In genomic region chr12:120224304-120225199, GRCh38 we compare ENCODE assay signal across 8 cellular contexts. TPM values are rescaled to one million over a fixed set of nuclear protein-coding genes. Genes with fewer than 3 reads are reported as not detected.
A peak's percentile ranks its signal among the peaks of the same experiment; 100 is the strongest.
DNase-seq lines count a peak whose midpoint lies in the region; ATAC-seq and TF ChIP-seq lines count a peak whose summit lies in the region.

No MANE protein-coding gene starts in this region.

- no peak for DNase-seq in CD4-positive, alpha-beta memory T cell
- DNase-seq in NCI-H2081 (lab: John Stamatoyannopoulos, UW) (peak; percentile 87 to 91), coronary artery (ENCODE audit: low spot score) (no peak)
- DNase-seq in naive thymus-derived CD8-positive, alpha-beta T cell, result no peak
- no peak for DNase-seq in activated T-cell treated with anti-CD3 and anti-CD28 coated beads, Interleukin-2, amount 50 U/mL, for 1 hour

- no peak overlapping the region for H3K4me3 ChIP-seq in CD4-positive, alpha-beta memory T cell (ENCODE audit: low read length in 2 of 2)
- H3K4me3 ChIP-seq in coronary artery, result peak overlapping the region; percentile 27

- H3K4me1 Mint-ChIP-seq in CD4-positive, alpha-beta memory T cell, result peaks cover 31 to 47% (median 39%) of the 10 kb centered on the region in 4 donors
- H3K4me1 Mint-ChIP-seq in naive thymus-derived CD8-positive, alpha-beta T cell, result peaks cover 21 to 54% (median 50%) of the 10 kb centered on the region in 4 donors

- intact Hi-C loops in CD4-positive, alpha-beta memory T cell (cut with micrococcal nuclease), result no loop called here

- POLR2A ChIA-PET in CD4-positive, alpha-beta memory T cell (lab: Charles Lee; ENCODE audit: partially characterized antibody), result interaction anchor here (8.4 to 12.6 kb wide), 4 partner anchors 24 to 67 kb away, joined by 114 to 338 read pairs (median 212); partner anchors contain the start of genes PXN, RNU4-1, RNU4-2 and RPLP0
- POLR2A ChIA-PET in naive thymus-derived CD8-positive, alpha-beta T cell (lab: Charles Lee), result interaction anchor here (0.7 to 10.4 kb wide), 7 partner anchors 15 to 793 kb away, joined by 3 to 211 read pairs (median 34); partner anchors contain the start of genes PXN, RNU4-1, RNU4-2 and RPLP0

- no peak overlapping the region for H3K4me3 Mint-ChIP-seq in CD4-positive, alpha-beta memory T cell
- peak overlapping the region in 4 of 10 donors; percentile 44 to 70 (median 56) for H3K4me3 Mint-ChIP-seq in naive thymus-derived CD8-positive, alpha-beta T cell

- H3K27ac Mint-ChIP-seq in CD4-positive, alpha-beta memory T cell, result peak overlapping the region in 4 of 7 donors; percentile 9 to 92 (median 38)
- peak overlapping the region in 7 of 10 donors; percentile 31 to 89 (median 65) for H3K27ac Mint-ChIP-seq in naive thymus-derived CD8-positive, alpha-beta T cell

- peaks cover 46% of the 10 kb centered on the region for H3K4me1 ChIP-seq in CD4-positive, alpha-beta memory T cell (ENCODE audit: insufficient read depth, low read length)

- peak in 1 of 2 donors; percentile 15 for ATAC-seq in naive thymus-derived CD8-positive, alpha-beta T cell
- ATAC-seq in HG02678 (IDR thresholded peaks at IDR 0.05; ENCODE audit: unreplicated experiment) (no peak), GM19463 (IDR thresholded peaks at IDR 0.05; ENCODE audit: unreplicated experiment) (no peak), GM21515 (IDR thresholded peaks at IDR 0.05; ENCODE audit: unreplicated experiment) (no peak)

- no peak for TF ChIP-seq CTCF in coronary artery (IDR thresholded peaks at IDR 0.05)

- no peaks in the 10 kb centered on the region for H3K9me3 ChIP-seq in CD4-positive, alpha-beta memory T cell (ENCODE audit: control insufficient read depth in 1 of 2, low read length in 2 of 2)

- H3K36me3 ChIP-seq in CD4-positive, alpha-beta memory T cell (ENCODE audit: insufficient read depth, low read length), result peaks cover 51% of the 10 kb centered on the region

- H3K27ac ChIP-seq in CD4-positive, alpha-beta memory T cell (ENCODE audit: low read depth, low read length), result no peak overlapping the region
- peak overlapping the region in 1 of 2 donors; percentile 46 for H3K27ac ChIP-seq in coronary artery

- no peaks in the 10 kb centered on the region for H3K27me3 Mint-ChIP-seq in CD4-positive, alpha-beta memory T cell
- H3K27me3 Mint-ChIP-seq in naive thymus-derived CD8-positive, alpha-beta T cell, result no peaks in the 10 kb centered on the region

- CTCF ChIA-PET in CD4-positive, alpha-beta memory T cell (lab: Charles Lee; ENCODE audit: partially characterized antibody), result interaction anchor here (1.2 to 17.5 kb wide), 3 partner anchors 12 to 29 kb away, joined by 3 to 1075 read pairs (median 20); partner anchors contain the start of genes PXN and RPLP0

- H3K27me3 ChIP-seq in CD4-positive, alpha-beta memory T cell (ENCODE audit: insufficient read depth, low read length), result no peaks in the 10 kb centered on the region

- H3K9me3 Mint-ChIP-seq in CD4-positive, alpha-beta memory T cell, result peaks cover 0 to 5% (median 0%) of the 10 kb centered on the region in 8 donors
- no peaks in the 10 kb centered on the region for H3K9me3 Mint-ChIP-seq in naive thymus-derived CD8-positive, alpha-beta T cell

- peaks cover 12 to 52% of the 10 kb centered on the region in 2 donors for H3K36me3 Mint-ChIP-seq in CD4-positive, alpha-beta memory T cell
- peaks cover 0 to 47% (median 0%) of the 10 kb centered on the region in 3 donors for H3K36me3 Mint-ChIP-seq in naive thymus-derived CD8-positive, alpha-beta T cell

RNA-seq across cellular contexts. Expression of gene RPLP0, which starts 23.6 kb away (rescaled TPM):
- total RNA-seq in CD4-positive, alpha-beta memory T cell, result 1,000 to 10,000 TPM; 1,817 to 1,965 TPM
- 1,000 to 10,000 TPM; 1,342 to 2,125 TPM for polyA plus RNA-seq in CD4-positive, alpha-beta memory T cell
- total RNA-seq in naive thymus-derived CD8-positive, alpha-beta T cell, result 1,000 to 10,000 TPM; 1,511 to 1,568 TPM
- polyA plus RNA-seq in naive thymus-derived CD8-positive, alpha-beta T cell, result 1,000 to 10,000 TPM; 1,821 to 2,320 (median 1,964) TPM

RNA-seq across cellular contexts. Expression of gene GCN1, which starts 30.0 kb away (rescaled TPM):
- total RNA-seq in CD4-positive, alpha-beta memory T cell, result 100 to 1,000 TPM; 127 to 132 TPM
- polyA plus RNA-seq in CD4-positive, alpha-beta memory T cell, result 10 to 100 TPM; 13.9 to 29.6 TPM
- 100 to 1,000 TPM; 132 to 133 TPM for total RNA-seq in naive thymus-derived CD8-positive, alpha-beta T cell
- 10 to 100 TPM; 14.9 to 28.3 (median 23.8) TPM for polyA plus RNA-seq in naive thymus-derived CD8-positive, alpha-beta T cell

RNA-seq across cellular contexts. Expression of gene PXN, which starts 41.0 kb away (rescaled TPM):
- 100 to 1,000 TPM; 108 to 126 TPM for total RNA-seq in CD4-positive, alpha-beta memory T cell
- 100 to 1,000 TPM in 1 of 2 donors, 10 to 100 TPM in 1; 81.7 to 115 TPM for polyA plus RNA-seq in CD4-positive, alpha-beta memory T cell
- total RNA-seq in naive thymus-derived CD8-positive, alpha-beta T cell, result 10 to 100 TPM; 93.9 to 96.6 TPM
- 10 to 100 TPM; 64.3 to 95.6 (median 80.4) TPM for polyA plus RNA-seq in naive thymus-derived CD8-positive, alpha-beta T cell

Comparison
In these comparisons a context has a peak if more than half of its experiments do, and no peak if none do; other contexts are left out.
1. DNase-seq: peak in NCI-H2081 (2 of 2); none in CD4-positive, alpha-beta memory T cell (0 of 5), coronary artery (single experiment), naive thymus-derived CD8-positive, alpha-beta T cell (0 of 10) and activated T-cell treated with anti-CD3 and anti-CD28 coated beads, Interleukin-2, amount 50 U/mL, for 1 hour (single experiment).